In the genomic region with DNA sequence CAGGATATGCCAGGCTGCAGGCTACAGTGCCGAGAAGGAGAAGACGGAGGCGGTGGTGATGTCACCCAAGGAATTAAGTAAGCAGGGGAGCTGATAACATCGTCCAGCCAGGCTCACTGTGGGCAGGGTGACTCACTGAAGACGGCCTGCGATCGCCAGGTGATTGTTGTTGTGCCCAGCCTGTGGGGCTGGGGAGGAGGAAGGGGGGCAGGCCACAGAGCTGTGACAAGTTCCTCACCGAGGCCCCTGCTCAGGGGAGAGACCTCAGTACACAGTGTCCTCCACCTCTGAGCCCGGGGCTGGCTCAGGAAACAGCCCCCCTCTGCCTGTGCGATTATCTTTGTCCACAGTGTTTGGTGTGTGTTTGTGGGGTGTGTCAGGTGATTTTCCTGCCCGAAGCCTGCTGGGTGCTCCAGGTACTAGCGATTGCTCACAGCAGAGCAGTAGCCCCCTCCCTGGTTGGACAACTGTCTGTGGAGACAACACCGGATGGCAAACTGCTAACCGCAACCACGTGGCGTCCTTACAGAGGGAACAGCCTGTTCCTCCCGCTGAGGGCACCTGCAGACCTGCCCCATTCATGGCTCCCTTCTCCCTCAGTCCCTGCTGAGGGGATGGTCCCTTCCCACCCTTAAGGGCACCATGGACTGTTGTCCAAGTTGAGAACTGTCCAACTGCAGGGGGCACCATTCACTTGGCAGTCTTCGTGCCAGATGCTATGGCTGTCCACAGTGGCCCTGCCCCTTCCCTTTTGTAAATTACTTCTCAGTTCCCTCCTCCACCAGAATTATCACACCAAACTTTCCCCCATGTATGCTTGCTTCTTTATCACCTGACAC, we compare ENCODE assay signal across 8 cellular contexts.
DNase-seq lines count a peak whose midpoint lies in the region; ATAC-seq and TF ChIP-seq lines count a peak whose summit lies in the region.

No MANE protein-coding gene starts in this region.

- H3K18ac ChIP-seq in neuronal stem cell (ENCODE audit: low read length) = peak overlapping the region; percentile 93

- no peaks in the 10 kb centered on the region for H3K9me3 Mint-ChIP-seq in activated T-cell treated with anti-CD3 and anti-CD28 coated beads, Interleukin-2, amount 50 U/mL, for 24 hours

- no peaks in the 10 kb centered on the region for H3K79me1 ChIP-seq in neuronal stem cell (ENCODE audit: low read depth, low read length)

- H3K27ac ChIP-seq in OCI-LY7 (ENCODE audit: low read depth, low read length, poor library complexity, severe bottlenecking) (peak overlapping the region; percentile 93), esophagus squamous epithelium (peak overlapping the region; percentile 76 to 90 (median 83)), neuronal stem cell (replicated peaks; ENCODE audit: low read length) (no peak overlapping the region), substantia nigra (ENCODE audit: low read depth, low read length, poor library complexity, severe bottlenecking) (peak overlapping the region; percentile 64)

- H2BK120ac ChIP-seq in neuronal stem cell (ENCODE audit: low read depth, low read length) = peak overlapping the region; percentile 65

- H3K14ac ChIP-seq in neuronal stem cell (ENCODE audit: low read length) = peak overlapping the region; percentile 25

- H3K9ac ChIP-seq in neuronal stem cell (ENCODE audit: low read depth, low read length, poor library complexity) = peak overlapping the region; percentile 47

- H3K4me3 ChIP-seq in GM06990 (replicated peaks; ENCODE audit: low read depth, low read length) (no peak overlapping the region), OCI-LY7 (ENCODE audit: low read depth, low read length, poor library complexity, severe bottlenecking) (peak overlapping the region; percentile 3), esophagus squamous epithelium (peak overlapping the region in 1 of 4 donors; percentile 15), neuronal stem cell (ENCODE audit: low read length in 2 of 2) (no peak overlapping the region)

- H2BK5ac ChIP-seq in neuronal stem cell (ENCODE audit: low read length) = peak overlapping the region; percentile 88

- H4K20me1 ChIP-seq in OCI-LY7 (ENCODE audit: insufficient read depth, low read length) = no peaks in the 10 kb centered on the region

- H4K8ac ChIP-seq in neuronal stem cell (ENCODE audit: low read depth, low read length) = no peak overlapping the region

- H2BK12ac ChIP-seq in neuronal stem cell (ENCODE audit: low read length) = peak overlapping the region; percentile 99

- ATAC-seq in HG02588 (IDR thresholded peaks at IDR 0.05; ENCODE audit: unreplicated experiment) = peak; percentile 45

- peak overlapping the region; percentile 69 for H3K4ac ChIP-seq in neuronal stem cell (ENCODE audit: low read length)

- no peaks in the 10 kb centered on the region for H3K79me2 ChIP-seq in OCI-LY7 (ENCODE audit: insufficient read depth, low read depth, low read length)

- DNase-seq in GM06990 (ENCODE audit: extremely low read depth, insufficient read length) = peak; percentile 72
- peak; percentile 93 for DNase-seq in OCI-LY7 (ENCODE audit: low spot score)
- peak; percentile 80 for DNase-seq in activated T-cell treated with anti-CD3 and anti-CD28 coated beads, Interleukin-2, amount 50 U/mL, for 24 hours
- DNase-seq in esophagus squamous epithelium (lab: John Stamatoyannopoulos, UW) = peak; percentile 91
- no peak for DNase-seq in neuronal stem cell (ENCODE audit: low spot score)
- DNase-seq in substantia nigra (lab: John Stamatoyannopoulos, UW) = peak in 31 of 49 donors; percentile 27 to 72 (median 44)
- DNase-seq in NCI-H1105 (lab: John Stamatoyannopoulos, UW) = no peak

- H3K27me3 ChIP-seq in GM06990 (replicated peaks; ENCODE audit: control insufficient read depth, insufficient read depth, low read length) (no peaks in the 10 kb centered on the region), esophagus squamous epithelium (no peaks in the 10 kb centered on the region), neuronal stem cell (ENCODE audit: control insufficient read depth in 3 of 3, insufficient read depth in 3 of 3, low read depth in 1 of 3, low read length in 3 of 3) (no peaks in the 10 kb centered on the region)

- peaks cover 97% of the 10 kb centered on the region for H3K4me1 ChIP-seq in OCI-LY7 (ENCODE audit: insufficient read depth, low read length, poor library complexity, severe bottlenecking)
- peaks cover 43 to 94% (median 55%) of the 10 kb centered on the region in 3 donors for H3K4me1 ChIP-seq in esophagus squamous epithelium
- H3K4me1 ChIP-seq in neuronal stem cell (ENCODE audit: control insufficient read depth in 2 of 2, insufficient read depth in 1 of 2, low read depth in 1 of 2, low read length in 2 of 2) = peaks cover 19 to 21% of the 10 kb centered on the region in 2 donors

- no peaks in the 10 kb centered on the region for H3K9me2 ChIP-seq in OCI-LY7 (ENCODE audit: insufficient read depth, low read length)

- peak overlapping the region; percentile 18 for H2BK15ac ChIP-seq in neuronal stem cell (ENCODE audit: low read length)

- H3K4me2 ChIP-seq in OCI-LY7 (ENCODE audit: low read length) (peak overlapping the region; percentile 56), neuronal stem cell (ENCODE audit: insufficient read depth, low read length, poor library complexity, severe bottlenecking) (no peak overlapping the region)

- H3K36me3 Mint-ChIP-seq in activated T-cell treated with anti-CD3 and anti-CD28 coated beads, Interleukin-2, amount 50 U/mL, for 24 hours (ENCODE audit: low read depth) = no peaks in the 10 kb centered on the region

- H4K91ac ChIP-seq in neuronal stem cell (ENCODE audit: low read depth, low read length, poor library complexity) = peak overlapping the region; percentile 73

- TF ChIP-seq CTCF in GM06990 (IDR thresholded peaks at IDR 0.05; ENCODE audit: insufficient read depth, low read length, poor library complexity, severe bottlenecking) (peak; percentile 47), OCI-LY7 (conservative IDR thresholded peaks at IDR 0.05; ENCODE audit: low read length) (peak; percentile 70), esophagus squamous epithelium (IDR thresholded peaks at IDR 0.05) (peak in 5 of 6 experiments; percentile 21 to 61 (median 44))

- intact Hi-C loops in OCI-LY7 (cut with micrococcal nuclease; ENCODE audit: unreplicated experiment) (loop anchor here (1.0 to 2.0 kb wide), 5 partner anchors 64 to 353 kb away; no protein-coding TSS in a partner anchor), esophagus squamous epithelium (cut with DNase I) (loop anchor here (5.0 kb wide), 1 partner anchor 91 kb away; no protein-coding TSS in a partner anchor)

- peaks cover 86% of the 10 kb centered on the region for H3K4me1 Mint-ChIP-seq in activated T-cell treated with anti-CD3 and anti-CD28 coated beads, Interleukin-2, amount 50 U/mL, for 24 hours (ENCODE audit: low read depth)

- no peaks in the 10 kb centered on the region for H3K36me3 ChIP-seq in GM06990 (ENCODE audit: control insufficient read depth, insufficient read depth, low read length)
- H3K36me3 ChIP-seq in OCI-LY7 (ENCODE audit: insufficient read depth, low read length) = no peaks in the 10 kb centered on the region
- H3K36me3 ChIP-seq in esophagus squamous epithelium = no peaks in the 10 kb centered on the region
- H3K36me3 ChIP-seq in neuronal stem cell (replicated peaks in 1 of 2; ENCODE audit: control insufficient read depth in 2 of 2, insufficient read depth in 2 of 2, low read length in 2 of 2) = no peaks in the 10 kb centered on the region

- no peaks in the 10 kb centered on the region for H3K27me3 Mint-ChIP-seq in activated T-cell treated with anti-CD3 and anti-CD28 coated beads, Interleukin-2, amount 50 U/mL, for 24 hours

- peak overlapping the region; percentile 76 for H3K23ac ChIP-seq in neuronal stem cell (ENCODE audit: low read depth, low read length, poor library complexity)

- H3K4me3 Mint-ChIP-seq in activated T-cell treated with anti-CD3 and anti-CD28 coated beads, Interleukin-2, amount 50 U/mL, for 24 hours = peak overlapping the region; percentile 30

- H2AFZ ChIP-seq in OCI-LY7 (ENCODE audit: low read length) = peak overlapping the region; percentile 79; the same call in 1 of the 2 replicates
- H2AFZ ChIP-seq in neuronal stem cell (ENCODE audit: low read length) = no peak overlapping the region

- WGBS in esophagus squamous epithelium, 2 donors = 16 to 22% methylated on average over 7 to 12 of the region's 18 CpGs
- no CpG with 5 or more reads among the region's 18 CpGs for WGBS in neuronal stem cell (ENCODE audit: extremely low coverage in 2 of 2, insufficient read length in 2 of 2, insufficient replicate concordance in 1 of 2), 2 donors

- TF ChIP-seq POLR2A in esophagus squamous epithelium (IDR thresholded peaks at IDR 0.05) = peak in 2 of 4 donors; percentile 4 to 65

- CTCF ChIA-PET in OCI-LY7 (lab: Charles Lee; ENCODE audit: unreplicated experiment) = interaction anchor here (2.1 to 3.2 kb wide), 2 partner anchors 93 to 97 kb away, joined by 9 to 17 read pairs; no protein-coding TSS in a partner anchor

- no TSS peak for BruUV-seq in OCI-LY7 (replicated peaks; lab: Mats Ljungman, UMichigan)

- H2AK5ac ChIP-seq in neuronal stem cell (ENCODE audit: low read depth, low read length) = peak overlapping the region; percentile 96

- peak overlapping the region; percentile 58 for H3K27ac Mint-ChIP-seq in activated T-cell treated with anti-CD3 and anti-CD28 coated beads, Interleukin-2, amount 50 U/mL, for 24 hours

- POLR2A ChIA-PET in OCI-LY7 (lab: Charles Lee) = interaction anchor here (0.6 to 4.9 kb wide), 6 partner anchors 86 to 449 kb away, joined by 3 to 50 read pairs (median 10); a partner anchor contains a TSS

- H3K9me3 ChIP-seq in OCI-LY7 (ENCODE audit: low read length) (no peaks in the 10 kb centered on the region), esophagus squamous epithelium (no peaks in the 10 kb centered on the region), neuronal stem cell (replicated peaks in 1 of 2; ENCODE audit: control insufficient read depth in 2 of 2, insufficient read depth in 1 of 2, low read depth in 1 of 2, low read length in 2 of 2) (no peaks in the 10 kb centered on the region)

Comparison
In these comparisons a context has a peak if more than half of its experiments do, and no peak if none do; other contexts are left out.
1. DNase-seq: peak in GM06990 (single experiment), OCI-LY7 (single experiment), activated T-cell treated with anti-CD3 and anti-CD28 coated beads, Interleukin-2, amount 50 U/mL, for 24 hours (single experiment), esophagus squamous epithelium (single experiment) and substantia nigra (31 of 49); none in neuronal stem cell (single experiment) and NCI-H1105 (single experiment).
2. Peak in every context shown above with its lines, with median percentiles within 50 percentile points of each other: CTCF ChIP-seq.